In genomic region chr9:114806571-114806970, GRCh38 we compare ENCODE assay signal across 8 cellular contexts. TPM values are rescaled to one million over a fixed set of nuclear protein-coding genes. Genes with fewer than 3 reads are reported as not detected.
DNase-seq lines count a peak whose midpoint lies in the region; ATAC-seq, FAIRE-seq and TF ChIP-seq lines count a peak whose summit lies in the region.

No MANE protein-coding gene starts in this region.

- H3K36me3 ChIP-seq in gastroesophageal sphincter (no peaks in the 10 kb centered on the region), GM23248 (ENCODE audit: low read depth) (no peaks in the 10 kb centered on the region)

- TF ChIP-seq CTCF in 22Rv1 (IDR thresholded peaks at IDR 0.05) (no peak), gastroesophageal sphincter (IDR thresholded peaks at IDR 0.05) (no peak)

- no peaks in the 10 kb centered on the region for H3K9me3 Mint-ChIP-seq in central memory CD8-positive, alpha-beta T cell

- H3K27ac ChIP-seq in 22Rv1: peak overlapping the region; percentile 83
- no peak overlapping the region for H3K27ac ChIP-seq in gastroesophageal sphincter
- no peak overlapping the region for H3K27ac ChIP-seq in GM23248

- in situ Hi-C loops in GM23248 (cut with MboI): no loop called here

- H3F3A ChIP-seq in GM23248 (ENCODE audit: insufficient read depth): no peaks in the 10 kb centered on the region

- peaks cover 41% of the 10 kb centered on the region for H3K4me1 Mint-ChIP-seq in central memory CD8-positive, alpha-beta T cell

- no peaks in the 10 kb centered on the region for H3K79me2 ChIP-seq in GM23248 (ENCODE audit: insufficient read depth)

- H4K20me1 ChIP-seq in GM23248 (ENCODE audit: insufficient read depth): no peaks in the 10 kb centered on the region

- H3K27me3 Mint-ChIP-seq in central memory CD8-positive, alpha-beta T cell: no peaks in the 10 kb centered on the region

- WGBS in gastroesophageal sphincter (ENCODE audit: low coverage in 1 of 2), 2 donors: 0 to 25% methylated on average over 1 of the region's 2 CpGs
- 73 to 77% methylated on average over 2 of the region's 2 CpGs for WGBS in GM23248 (ENCODE audit: low coverage in 1 of 2, low lambda C conversion rate in 2 of 2, missing lambda C conversion rate in 2 of 2), 2 experiments

- H3K4me3 ChIP-seq in gastroesophageal sphincter (no peak overlapping the region), GM23248 (no peak overlapping the region)

- H3K9me3 ChIP-seq in gastroesophageal sphincter (no peaks in the 10 kb centered on the region), GM23248 (ENCODE audit: low read depth) (no peaks in the 10 kb centered on the region)

- ATAC-seq in GM19397 (IDR thresholded peaks at IDR 0.05; ENCODE audit: unreplicated experiment) (peak; percentile 41), HG03135 (IDR thresholded peaks at IDR 0.05; ENCODE audit: unreplicated experiment) (peak; percentile 54), gastroesophageal sphincter (no peak)
- ATAC-seq in central memory CD8-positive, alpha-beta T cell (replicated peaks; ENCODE audit: extremely low read depth, poor library complexity, severe bottlenecking): no peak

- TF ChIP-seq POLR2A in gastroesophageal sphincter (IDR thresholded peaks at IDR 0.05) (no peak), GM12892 (IDR thresholded peaks at IDR 0.05; ENCODE audit: low read depth, low read length) (no peak)

- no peak overlapping the region for H2AFZ ChIP-seq in GM23248

- H3K27me3 ChIP-seq in gastroesophageal sphincter: no peaks in the 10 kb centered on the region
- 0 out of 2 replicates have a peak, but pooled peaks cover 6% of the 10 kb centered on the region for H3K27me3 ChIP-seq in GM23248 (replicated peaks; ENCODE audit: insufficient read depth)

- FAIRE-seq in GM12892 (lab: Jason Lieb, UNC): no peak

- H3K4me2 ChIP-seq in GM23248 (ENCODE audit: unreplicated experiment): no peak overlapping the region

- H3K36me3 Mint-ChIP-seq in central memory CD8-positive, alpha-beta T cell (ENCODE audit: insufficient read depth): peaks cover 2% of the 10 kb centered on the region

- TF ChIP-seq EP300 in gastroesophageal sphincter (IDR thresholded peaks at IDR 0.05): no peak

- H3K9me2 ChIP-seq in GM23248 (ENCODE audit: insufficient read depth): peaks cover 4% of the 10 kb centered on the region; the same call in 1 of the 2 replicates

- DNase-seq in central memory CD8-positive, alpha-beta T cell (ENCODE audit: low spot score in 2 of 2): no peak
- DNase-seq in GM23248 (no peak), GM12892 (ENCODE audit: insufficient read length) (no peak), HuH-7.5 (ENCODE audit: low spot score) (no peak)

- H3K4me3 Mint-ChIP-seq in central memory CD8-positive, alpha-beta T cell: peak overlapping the region; percentile 5

- H3K27ac Mint-ChIP-seq in central memory CD8-positive, alpha-beta T cell (ENCODE audit: low read depth): no peak overlapping the region

- no peak overlapping the region for H3K9ac ChIP-seq in GM23248

- H3K4me1 ChIP-seq in gastroesophageal sphincter (peaks cover 0 to 17% (median 0%) of the 10 kb centered on the region in 3 donors), GM23248 (ENCODE audit: insufficient read depth) (no peaks in the 10 kb centered on the region)

RNA-seq across cellular contexts. Expression of gene TNFSF15, which starts 0.7 kb away (rescaled TPM):
- total RNA-seq in gastroesophageal sphincter: under 1 TPM; 0.13 to 0.27 (median 0.19) TPM
- total RNA-seq in GM23248 (2014; rRNA removed; shearing (Covaris generic)): under 0.01 TPM in 1 of 2 replicates, not detected in the other
- not detected in 2 replicates for polyA plus RNA-seq in GM23248 (2016; fragmentation: Nextera tagmentation; extraction: Ambion mirVana)
- not detected for polyA plus RNA-seq in GM12892 (2012; ENCODE audit: missing spikeins)

Comparison
In these comparisons a context has a peak if more than half of its experiments do, and no peak if none do; other contexts are left out.
1. ATAC-seq: peak in GM19397 (single experiment) and HG03135 (single experiment); none in central memory CD8-positive, alpha-beta T cell (single experiment) and gastroesophageal sphincter (single experiment).